ENCODE assay signal across 1 cellular context in the genomic region with DNA sequence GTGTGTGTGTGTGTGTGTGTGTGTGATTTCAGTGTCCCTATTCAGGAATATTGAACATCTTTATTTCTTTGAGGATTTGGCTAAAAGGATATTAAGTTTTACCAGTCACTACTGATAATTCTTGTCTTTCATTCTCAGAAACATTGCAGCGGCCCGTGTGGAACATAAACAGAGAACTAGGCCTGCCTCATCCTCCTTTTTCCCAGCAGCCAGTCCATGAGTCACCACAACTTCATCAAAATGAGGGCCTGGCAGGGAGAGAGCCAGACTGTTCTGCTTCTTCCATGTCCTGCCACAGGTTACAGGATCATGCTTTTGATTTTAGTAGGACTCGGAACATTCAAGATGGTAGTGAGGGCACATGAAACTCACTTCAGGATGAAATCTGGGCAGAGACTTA.
TF ChIP-seq lines count a peak whose summit lies in the region.

No MANE protein-coding gene starts in this region.

TF ChIP-seq in GM23338, 12 proteins besides CTCF, POLR2A, EP300 and RAD21 (continued from another document):
- TF ChIP-seq ZNF462 (CRISPR knock-in tag; IDR thresholded peaks at IDR 0.05), result no peak
- TF ChIP-seq, protein P1, sequence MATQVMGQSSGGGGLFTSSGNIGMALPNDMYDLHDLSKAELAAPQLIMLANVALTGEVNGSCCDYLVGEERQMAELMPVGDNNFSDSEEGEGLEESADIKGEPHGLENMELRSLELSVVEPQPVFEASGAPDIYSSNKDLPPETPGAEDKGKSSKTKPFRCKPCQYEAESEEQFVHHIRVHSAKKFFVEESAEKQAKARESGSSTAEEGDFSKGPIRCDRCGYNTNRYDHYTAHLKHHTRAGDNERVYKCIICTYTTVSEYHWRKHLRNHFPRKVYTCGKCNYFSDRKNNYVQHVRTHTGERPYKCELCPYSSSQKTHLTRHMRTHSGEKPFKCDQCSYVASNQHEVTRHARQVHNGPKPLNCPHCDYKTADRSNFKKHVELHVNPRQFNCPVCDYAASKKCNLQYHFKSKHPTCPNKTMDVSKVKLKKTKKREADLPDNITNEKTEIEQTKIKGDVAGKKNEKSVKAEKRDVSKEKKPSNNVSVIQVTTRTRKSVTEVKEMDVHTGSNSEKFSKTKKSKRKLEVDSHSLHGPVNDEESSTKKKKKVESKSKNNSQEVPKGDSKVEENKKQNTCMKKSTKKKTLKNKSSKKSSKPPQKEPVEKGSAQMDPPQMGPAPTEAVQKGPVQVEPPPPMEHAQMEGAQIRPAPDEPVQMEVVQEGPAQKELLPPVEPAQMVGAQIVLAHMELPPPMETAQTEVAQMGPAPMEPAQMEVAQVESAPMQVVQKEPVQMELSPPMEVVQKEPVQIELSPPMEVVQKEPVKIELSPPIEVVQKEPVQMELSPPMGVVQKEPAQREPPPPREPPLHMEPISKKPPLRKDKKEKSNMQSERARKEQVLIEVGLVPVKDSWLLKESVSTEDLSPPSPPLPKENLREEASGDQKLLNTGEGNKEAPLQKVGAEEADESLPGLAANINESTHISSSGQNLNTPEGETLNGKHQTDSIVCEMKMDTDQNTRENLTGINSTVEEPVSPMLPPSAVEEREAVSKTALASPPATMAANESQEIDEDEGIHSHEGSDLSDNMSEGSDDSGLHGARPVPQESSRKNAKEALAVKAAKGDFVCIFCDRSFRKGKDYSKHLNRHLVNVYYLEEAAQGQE (IDR thresholded peaks at IDR 0.05; ENCODE audit: unreplicated experiment), result no peak
- no peak for TF ChIP-seq NANOG (IDR thresholded peaks at IDR 0.05; ENCODE audit: borderline replicate concordance)
- no peak for TF ChIP-seq JUNB (IDR thresholded peaks at IDR 0.05; ENCODE audit: unreplicated experiment)
- no peak for TF ChIP-seq ETS1 (IDR thresholded peaks at IDR 0.05)
